Comparison of ENCODE assay signal across 27 cellular contexts in genomic region chr7:11196143-11196542, GRCh38.
"Had no signal": no experiment of that assay in that cellular context is flagged by ENCODE, and none has a peak within 500 bp of the region (broad histone marks: within the 10 kb centered on the region; RNA-seq: fewer than 3 reads in every experiment).

No MANE protein-coding gene starts in this region.

- H3K27ac Mint-ChIP-seq: activated CD8-positive, alpha-beta T cell treated with anti-CD3 and anti-CD28 coated beads, Interleukin-2, amount 10 ng/mL, durations not matched to agents 7 days and 5 days; activated naive CD4-positive, alpha-beta T cell treated with anti-CD3 and anti-CD28 coated beads, Interleukin-2, amount 50 U/mL, for 24 hours; activated T-cell treated with anti-CD3 and anti-CD28 coated beads, Interleukin-2, amount 50 U/mL, for 24 hours; activated T-helper 1 cell treated with anti-CD3 and anti-CD28 coated beads, Interleukin-12 subunit alpha, Interleukin-12 subunit beta, Interleukin-2, Interleukin-4 antibody, amounts not matched to agents 30 ng/mL and 10 ng/mL and 1 ng/mL, durations not matched to agents 14 hours and 24 hours and 36 hours; brain had no signal

- H3K36me3 Mint-ChIP-seq: activated naive CD4-positive, alpha-beta T cell treated with anti-CD3 and anti-CD28 coated beads, Interleukin-2, amount 50 U/mL, for 24 hours; brain had no signal

- DNase-seq: activated CD4-positive, alpha-beta T cell treated with anti-CD3 and anti-CD28 coated beads for 48 hours; activated CD4-positive, alpha-beta T cell treated with anti-CD3 and anti-CD28 coated beads, Interleukin-2, amount 50 U/mL, for 4 hours; activated CD8-positive, alpha-beta T cell treated with anti-CD3 and anti-CD28 coated beads, Interleukin-2, amount 10 ng/mL, durations not matched to agents 7 days and 5 days; activated effector memory CD4-positive, alpha-beta T cell treated with Interleukin-2 at 50 U/mL for 16 hours; activated naive CD4-positive, alpha-beta T cell; activated T-cell treated with anti-CD3 and anti-CD28 coated beads, Interleukin-2, amount 50 U/mL, for 24 hours; amniotic stem cell; Kasumi-1; NCI-H1048; NCI-H1930; NCI-H2171 treated with DMSO at 0.1 percent for 48 hours; NCI-H226; NCI-H526; NCI-H82; Peyer's patch; Right ventricle myocardium superior; SJCRH30; SW 1271 had no signal

- H3K4me1 Mint-ChIP-seq: activated naive CD4-positive, alpha-beta T cell treated with anti-CD3 and anti-CD28 coated beads, Interleukin-2, amount 50 U/mL, for 24 hours; central memory CD8-positive, alpha-beta T cell had no signal

- ATAC-seq: activated CD4-positive, CD25-positive, alpha-beta regulatory T cell treated with anti-CD3 and anti-CD28 coated beads, Interleukin-2, amount 50 U/mL, for 24 hours; activated CD8-positive, alpha-beta T cell treated with anti-CD3 and anti-CD28 coated beads, Interleukin-2, amount 10 ng/mL, durations not matched to agents 7 days and 5 days; K562; SK-N-SH treated with all-trans-retinoic acid at 6 μM for 48 hours had no signal

- H3K4me3 ChIP-seq: ascending aorta, K562, Peyer's patch, SJCRH30 had no signal

- H3K27me3 ChIP-seq: ascending aorta, Peyer's patch, SJCRH30 had no signal

- H3K27ac ChIP-seq: ascending aorta, Peyer's patch, RWPE1, SJCRH30 had no signal

- H3K36me3 ChIP-seq: ascending aorta, Peyer's patch, SJCRH30 had no signal

- H3K9me3 Mint-ChIP-seq: activated naive CD4-positive, alpha-beta T cell treated with anti-CD3 and anti-CD28 coated beads, Interleukin-2, amount 50 U/mL, for 24 hours; activated T-cell treated with anti-CD3 and anti-CD28 coated beads, Interleukin-2, amount 50 U/mL, for 24 hours; activated T-helper 1 cell treated with anti-CD3 and anti-CD28 coated beads, Interleukin-12 subunit alpha, Interleukin-12 subunit beta, Interleukin-2, Interleukin-4 antibody, amounts not matched to agents 30 ng/mL and 10 ng/mL and 1 ng/mL, durations not matched to agents 14 hours and 24 hours and 36 hours; brain; central memory CD8-positive, alpha-beta T cell had no signal

- H3K4me3 Mint-ChIP-seq: activated CD8-positive, alpha-beta T cell treated with anti-CD3 and anti-CD28 coated beads, Interleukin-2, amount 10 ng/mL, durations not matched to agents 7 days and 5 days; activated naive CD4-positive, alpha-beta T cell treated with anti-CD3 and anti-CD28 coated beads, Interleukin-2, amount 50 U/mL, for 24 hours; activated T-cell treated with anti-CD3 and anti-CD28 coated beads, Interleukin-2, amount 50 U/mL, for 24 hours; activated T-helper 1 cell treated with anti-CD3 and anti-CD28 coated beads, Interleukin-12 subunit alpha, Interleukin-12 subunit beta, Interleukin-2, Interleukin-4 antibody, amounts not matched to agents 30 ng/mL and 10 ng/mL and 1 ng/mL, durations not matched to agents 14 hours and 24 hours and 36 hours; brain; central memory CD8-positive, alpha-beta T cell had no signal

- H3K4me1 ChIP-seq: ascending aorta, SJCRH30 had no signal

- H3K9me3 ChIP-seq: ascending aorta, Peyer's patch, SJCRH30 had no signal

- FAIRE-seq: K562 had no signal
